Comparison of ENCODE assay signal across 20 cellular contexts in the genomic region with DNA sequence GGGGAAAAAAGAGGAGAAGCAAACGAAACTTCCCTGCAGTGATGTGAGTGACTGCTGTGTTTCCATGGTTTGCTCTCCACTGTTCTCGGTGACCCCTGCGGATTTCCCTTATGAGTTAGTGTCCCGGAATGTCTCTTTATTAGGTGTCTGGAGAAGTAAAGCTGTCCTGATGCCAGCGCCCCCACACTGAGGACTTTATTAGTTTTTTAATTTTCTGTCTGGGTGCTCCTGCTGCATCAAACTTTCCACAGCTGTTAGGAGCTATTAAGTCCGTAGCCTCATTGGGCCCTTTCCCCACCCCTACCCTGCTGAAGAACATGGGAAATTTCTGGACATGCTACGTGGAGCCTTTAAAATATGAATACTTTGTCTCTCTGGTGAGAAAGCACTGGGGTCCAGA.
DNase-seq lines count a peak whose midpoint lies in the region; ATAC-seq, FAIRE-seq and TF ChIP-seq lines count a peak whose summit lies in the region.
"Had no signal": no experiment of that assay in that cellular context is flagged by ENCODE, and none has a peak within 500 bp of the region (broad histone marks: within the 10 kb centered on the region; RNA-seq: fewer than 3 reads in every experiment).

No MANE protein-coding gene starts in this region.

- H3K36me3 ChIP-seq in mesenchymal stem cell (ENCODE audit: control insufficient read depth in 1 of 2, insufficient read depth in 2 of 2, low read depth in 1 of 2, low read length in 2 of 2), result no peaks in the 10 kb centered on the region

- peak overlapping the region in 1 of 2 experiments; percentile 37; a peak in 1 of 6 replicates for H3K27ac ChIP-seq in A549
- peak overlapping the region; percentile 27 for H3K27ac ChIP-seq in mesenchymal stem cell (ENCODE audit: low read length, poor library complexity, severe bottlenecking)
- H3K27ac ChIP-seq: HL-60 had no signal

- H3K4ac ChIP-seq in mesenchymal stem cell (ENCODE audit: low read depth in 1 of 2, low read length in 2 of 2), result peak overlapping the region in 1 of 2 experiments; percentile 81

- TF ChIP-seq RAD21 in A549 (conservative IDR thresholded peaks at IDR 0.05 in 1 of 2, IDR thresholded peaks at IDR 0.05 in 1 of 2), result no peak

- CTCF ChIA-PET in A549 (lab: Yijun Ruan, JAX), result no interaction called here

- no peak overlapping the region for H3K14ac ChIP-seq in mesenchymal stem cell (ENCODE audit: low read length in 2 of 2)

- H3K4me2 ChIP-seq in A549 (peak overlapping the region; percentile 23; the same call in 1 of the 3 replicates), mesenchymal stem cell (ENCODE audit: low read length, poor library complexity, severe bottlenecking) (no peak overlapping the region)

- peak in 1 of 2 experiments; percentile 24; a peak in 2 of 6 replicates for ATAC-seq in A549
- ATAC-seq: HCT116 had no signal

- TF ChIP-seq EP300 in A549 (IDR thresholded peaks at IDR 0.05), result no peak

- H2BK120ac ChIP-seq in mesenchymal stem cell (ENCODE audit: low read depth, low read length), result no peak overlapping the region

- POLR2A ChIA-PET in A549 (lab: Yijun Ruan, JAX), result no interaction called here

- H2BK12ac ChIP-seq in mesenchymal stem cell (ENCODE audit: low read length in 2 of 2), result no peak overlapping the region

- H3K18ac ChIP-seq in mesenchymal stem cell (ENCODE audit: low read depth in 1 of 2, low read length in 2 of 2), result peak overlapping the region in 1 of 2 experiments; percentile 72

- H3K27me3 ChIP-seq in mesenchymal stem cell (ENCODE audit: control insufficient read depth in 1 of 2, insufficient read depth in 1 of 2, low read length in 2 of 2), result peaks cover 15 to 78% of the 10 kb centered on the region in 2 experiments

- DNase-seq in A549 (ENCODE audit: low read depth in 1 of 2, low spot score in 1 of 2), result no peak
- DNase-seq in HTR-8/SVneo (ENCODE audit: insufficient read length, low spot score), result peak; percentile 48
- DNase-seq in choroid plexus epithelial cell (ENCODE audit: low read depth), result peak; percentile 79
- peak; percentile 89 for DNase-seq in mesenchymal stem cell
- no peak for DNase-seq in UCSD-AML1 (lab: John Stamatoyannopoulos, UW; ENCODE audit: unreplicated experiment)
- DNase-seq in SHP77 treated with DMSO at 0.1 percent for 48 hours (lab: John Stamatoyannopoulos, UW), result no peak
- DNase-seq in GDM1 (lab: John Stamatoyannopoulos, UW), result no peak
- DNase-seq in hepatic stellate cell (ENCODE audit: low spot score), result no peak
- DNase-seq: activated CD4-positive, CD25-positive, alpha-beta regulatory T cell; activated gamma-delta T cell treated with Interleukin-2 at 50 U/mL for 16 hours; effector memory CD4-positive, alpha-beta T cell; kidney; naive B cell; NCI-H187 treated with DMSO at 0.1 percent for 48 hours; NCI-H526; stimulated activated CD8-positive, alpha-beta memory T cell treated with anti-CD3 and anti-CD28 coated beads, Interleukin-4, amount 100 ng/mL, for 48 hours; trophoblast cell had no signal

- H2BK15ac ChIP-seq in mesenchymal stem cell (ENCODE audit: low read depth, poor library complexity, severe bottlenecking), result no peak overlapping the region

- no peak overlapping the region for H2BK5ac ChIP-seq in mesenchymal stem cell (ENCODE audit: low read depth, low read length, poor library complexity, severe bottlenecking)

- FAIRE-seq in A549 (lab: Jason Lieb, UNC) (no peak), HTR-8/SVneo (lab: Jason Lieb, UNC) (no peak)
- FAIRE-seq: D721Med, kidney had no signal

- H3K9me3 ChIP-seq in A549, result no peaks in the 10 kb centered on the region
- no peaks in the 10 kb centered on the region for H3K9me3 ChIP-seq in mesenchymal stem cell (ENCODE audit: control insufficient read depth, low read length)

- H2AFZ ChIP-seq in mesenchymal stem cell (ENCODE audit: low read depth, low read length), result no peak overlapping the region

- H3K4me1 ChIP-seq in A549 (peaks cover 31% of the 10 kb centered on the region), mesenchymal stem cell (ENCODE audit: control insufficient read depth, insufficient read depth, low read depth, low read length) (peaks cover 17% of the 10 kb centered on the region)

- no peaks in the 10 kb centered on the region for H3K79me1 ChIP-seq in mesenchymal stem cell (replicated peaks; ENCODE audit: low read length, poor library complexity, severe bottlenecking)

- no peak overlapping the region for H2AK5ac ChIP-seq in mesenchymal stem cell (ENCODE audit: low read length, severe bottlenecking)

- H4K8ac ChIP-seq in mesenchymal stem cell (ENCODE audit: low read length), result no peak overlapping the region

- no peak overlapping the region for H3K23ac ChIP-seq in mesenchymal stem cell (ENCODE audit: low read length in 2 of 2)

- no peak overlapping the region for H3K9ac ChIP-seq in mesenchymal stem cell (ENCODE audit: low read length)

- no peak for TF ChIP-seq CTCF in A549 (IDR thresholded peaks at IDR 0.05)
- TF ChIP-seq CTCF in choroid plexus epithelial cell (conservative IDR thresholded peaks at IDR 0.05; ENCODE audit: low read depth, low read length), result no peak

- no peak overlapping the region for H4K91ac ChIP-seq in mesenchymal stem cell (ENCODE audit: low read length)

- H3K4me3 ChIP-seq in A549 (no peak overlapping the region), choroid plexus epithelial cell (ENCODE audit: low read depth, low read length) (no peak overlapping the region), mesenchymal stem cell (ENCODE audit: insufficient read depth in 1 of 2, low read depth in 1 of 2, low read length in 2 of 2) (no peak overlapping the region)

- 66% methylated on average over 7 of the region's 7 CpGs for WGBS in A549 (ENCODE audit: missing lambda C conversion rate)
- WGBS in mesenchymal stem cell, result 13% methylated on average over 7 of the region's 7 CpGs

- no peak for TF ChIP-seq POLR2A in A549 (IDR thresholded peaks at IDR 0.05; ENCODE audit: low read length)

TF ChIP-seq in A549, 52 proteins besides CTCF, POLR2A, EP300 and RAD21:
- no peak for TF ChIP-seq ZC3H11A (IDR thresholded peaks at IDR 0.05)
- no peak for TF ChIP-seq TP53 (CRISPR knock-in tag; IDR thresholded peaks at IDR 0.05)
- no peak for TF ChIP-seq GATA3 (IDR thresholded peaks at IDR 0.05; ENCODE audit: borderline replicate concordance)

Comparison
In these comparisons a context has a peak if more than half of its experiments do, and no peak if none do; other contexts are left out.
1. DNase-seq: peak in HTR-8/SVneo (single experiment), choroid plexus epithelial cell (single experiment) and mesenchymal stem cell (single experiment); none in A549 (0 of 2), UCSD-AML1 (single experiment), SHP77 treated with DMSO at 0.1 percent for 48 hours (single experiment), GDM1 (single experiment) and hepatic stellate cell (single experiment).